ENCODE assay signal across 23 cellular contexts in the genomic region with DNA sequence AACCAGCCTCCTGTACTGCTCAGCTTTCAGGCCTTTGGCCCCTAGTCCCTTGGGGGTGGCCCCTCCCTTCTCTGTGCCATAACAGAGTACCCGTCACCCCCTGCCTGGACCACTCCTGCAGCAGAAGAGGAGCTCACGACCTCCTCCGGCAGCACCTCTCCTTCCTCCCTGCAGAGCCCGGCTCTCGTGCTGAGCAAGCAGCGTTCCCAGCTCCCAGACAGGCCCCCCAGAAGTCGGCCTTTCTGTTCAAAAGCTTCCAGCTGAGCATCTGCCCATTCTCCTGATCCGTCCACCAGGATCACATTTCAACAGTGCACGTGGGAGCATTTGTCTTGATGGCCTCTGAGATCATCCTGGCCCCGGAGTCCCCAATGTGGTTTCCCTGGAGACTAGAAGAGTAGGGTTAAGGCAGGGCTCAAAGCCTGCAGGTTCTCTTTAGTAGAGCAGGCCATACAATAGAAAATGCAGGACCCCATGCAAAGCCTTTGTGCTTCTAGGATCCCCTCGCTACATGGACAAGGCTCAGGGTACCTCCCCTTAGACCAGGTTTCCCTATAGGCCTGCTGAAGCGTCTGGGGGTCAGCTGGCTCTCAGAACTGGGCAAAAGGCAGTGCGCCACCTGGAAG. TPM values are rescaled to one million over a fixed set of nuclear protein-coding genes. Genes with fewer than 3 reads are reported as not detected.
"Had no signal": no experiment of that assay in that cellular context is flagged by ENCODE, and none has a peak within 500 bp of the region (broad histone marks: within the 10 kb centered on the region; RNA-seq: fewer than 3 reads in every experiment).

No MANE protein-coding gene starts in this region.

- H3K27me3 Mint-ChIP-seq: activated CD4-positive, alpha-beta T cell treated with anti-CD3 and anti-CD28 coated beads, Interleukin-2, amount 10 ng/mL, durations not matched to agents 7 days and 5 days; activated naive CD8-positive, alpha-beta T cell treated with anti-CD3 and anti-CD28 coated beads, Interleukin-2, amount 10 ng/mL, durations not matched to agents 7 days and 5 days; stimulated activated naive B cell treated with anti-CD40 and anti-IgM and Interleukin-4, amounts not matched to agents 10 μg/mL and 1 μg/mL and 100 μg/mL, for 72 hours had no signal

- DNase-seq: activated CD4-positive, alpha-beta T cell treated with anti-CD3 and anti-CD28 coated beads, Interleukin-2, amount 10 ng/mL, durations not matched to agents 7 days and 5 days; activated CD4-positive, CD25-positive, alpha-beta regulatory T cell; activated naive CD8-positive, alpha-beta T cell treated with anti-CD3 and anti-CD28 coated beads, Interleukin-2, amount 10 ng/mL, durations not matched to agents 7 days and 5 days; aorta; dermis blood vessel endothelial cell; erythroblast; gastrocnemius medialis; heart right ventricle; midbrain; nucleus accumbens; posterior cingulate gyrus; stimulated activated CD4-positive, alpha-beta T cell treated with anti-CD3 and anti-CD28 coated beads, Interleukin-2, amount 100 ng/mL, for 48 hours; stimulated activated naive B cell treated with anti-CD40 and anti-IgM and Interleukin-4, amounts not matched to agents 10 μg/mL and 1 μg/mL and 100 μg/mL, for 72 hours; SW 1271; thyroid gland; uterus had no signal

- H3K27ac ChIP-seq: gastrocnemius medialis, heart right ventricle, thyroid gland, uterus had no signal

- H3K27ac Mint-ChIP-seq: activated CD4-positive, alpha-beta T cell treated with anti-CD3 and anti-CD28 coated beads, Interleukin-2, amount 10 ng/mL, durations not matched to agents 7 days and 5 days; activated naive CD8-positive, alpha-beta T cell treated with anti-CD3 and anti-CD28 coated beads, Interleukin-2, amount 10 ng/mL, durations not matched to agents 7 days and 5 days; activated T-helper 2 cell treated with anti-CD3 and anti-CD28 coated beads, Interferon-gamma antibody, Interleukin-2, Interleukin-4, amounts not matched to agents 10 μg/mL and 5 μg/mL and 100 μg/mL, durations not matched to agents 14 hours and 24 hours and 36 hours; stimulated activated naive B cell treated with anti-CD40 and anti-IgM and Interleukin-4, amounts not matched to agents 10 μg/mL and 1 μg/mL and 100 μg/mL, for 72 hours; T-helper 2 cell treated with Interferon-gamma antibody and Interleukin-4, amounts not matched to agents 5 μg/mL and 100 μg/mL, for 36 hours had no signal

- H3K9me3 ChIP-seq: gastrocnemius medialis, heart right ventricle, thyroid gland, uterus had no signal

- H3K4me1 ChIP-seq: uterus had no signal

- H3K27me3 ChIP-seq: gastrocnemius medialis, heart right ventricle, thyroid gland, uterus had no signal

- H3K9me3 Mint-ChIP-seq: activated CD4-positive, alpha-beta T cell treated with anti-CD3 and anti-CD28 coated beads, Interleukin-2, amount 10 ng/mL, durations not matched to agents 7 days and 5 days; activated naive CD8-positive, alpha-beta T cell treated with anti-CD3 and anti-CD28 coated beads, Interleukin-2, amount 10 ng/mL, durations not matched to agents 7 days and 5 days; activated T-helper 2 cell treated with anti-CD3 and anti-CD28 coated beads, Interferon-gamma antibody, Interleukin-2, Interleukin-4, amounts not matched to agents 10 μg/mL and 5 μg/mL and 100 μg/mL, durations not matched to agents 14 hours and 24 hours and 36 hours; stimulated activated naive B cell treated with anti-CD40 and anti-IgM and Interleukin-4, amounts not matched to agents 10 μg/mL and 1 μg/mL and 100 μg/mL, for 72 hours; T-helper 2 cell treated with Interferon-gamma antibody and Interleukin-4, amounts not matched to agents 5 μg/mL and 100 μg/mL, for 36 hours had no signal

- H3K4me1 Mint-ChIP-seq: activated CD4-positive, alpha-beta T cell treated with anti-CD3 and anti-CD28 coated beads, Interleukin-2, amount 10 ng/mL, durations not matched to agents 7 days and 5 days had no signal

- H3K36me3 ChIP-seq: gastrocnemius medialis, uterus had no signal

- H3K4me3 ChIP-seq: gastrocnemius medialis, heart right ventricle, lung, thyroid gland, uterus had no signal

- H3K4me3 Mint-ChIP-seq: activated CD4-positive, alpha-beta T cell treated with anti-CD3 and anti-CD28 coated beads, Interleukin-2, amount 10 ng/mL, durations not matched to agents 7 days and 5 days; activated naive CD8-positive, alpha-beta T cell treated with anti-CD3 and anti-CD28 coated beads, Interleukin-2, amount 10 ng/mL, durations not matched to agents 7 days and 5 days; stimulated activated naive B cell treated with anti-CD40 and anti-IgM and Interleukin-4, amounts not matched to agents 10 μg/mL and 1 μg/mL and 100 μg/mL, for 72 hours; T-helper 2 cell treated with Interferon-gamma antibody and Interleukin-4, amounts not matched to agents 5 μg/mL and 100 μg/mL, for 36 hours had no signal

- ATAC-seq: gastrocnemius medialis; heart right ventricle; stimulated activated naive B cell treated with anti-CD40 and anti-IgM and Interleukin-4, amounts not matched to agents 10 μg/mL and 1 μg/mL and 100 μg/mL, for 72 hours had no signal

RNA-seq across cellular contexts. Expression of a gene that starts 35.6 kb away (rescaled TPM):
- total RNA-seq: myocyte had no signal

RNA-seq across cellular contexts. Expression of a gene that starts 46.4 kb away (rescaled TPM):
- total RNA-seq: activated CD4-positive, alpha-beta T cell treated with anti-CD3 and anti-CD28 coated beads, Interleukin-2, amount 10 ng/mL, durations not matched to agents 7 days and 5 days; activated CD8-positive, alpha-beta memory T cell treated with anti-CD3 and anti-CD28 coated beads for 36 hours; activated naive CD8-positive, alpha-beta T cell treated with anti-CD3 and anti-CD28 coated beads, Interleukin-2, amount 10 ng/mL, durations not matched to agents 7 days and 5 days; activated T-helper 2 cell treated with anti-CD3 and anti-CD28 coated beads, Interferon-gamma antibody, Interleukin-2, Interleukin-4, amounts not matched to agents 10 μg/mL and 5 μg/mL and 100 μg/mL, durations not matched to agents 14 hours and 24 hours and 36 hours; aorta; chondrocyte; dermis blood vessel endothelial cell; gastrocnemius medialis; heart right ventricle; lung; myocyte; skeletal muscle tissue; thyroid gland; uterus had no signal
- polyA plus RNA-seq: aorta, heart right ventricle, lung had no signal
